ENCODE assay signal across 9 cellular contexts in the genomic region with DNA sequence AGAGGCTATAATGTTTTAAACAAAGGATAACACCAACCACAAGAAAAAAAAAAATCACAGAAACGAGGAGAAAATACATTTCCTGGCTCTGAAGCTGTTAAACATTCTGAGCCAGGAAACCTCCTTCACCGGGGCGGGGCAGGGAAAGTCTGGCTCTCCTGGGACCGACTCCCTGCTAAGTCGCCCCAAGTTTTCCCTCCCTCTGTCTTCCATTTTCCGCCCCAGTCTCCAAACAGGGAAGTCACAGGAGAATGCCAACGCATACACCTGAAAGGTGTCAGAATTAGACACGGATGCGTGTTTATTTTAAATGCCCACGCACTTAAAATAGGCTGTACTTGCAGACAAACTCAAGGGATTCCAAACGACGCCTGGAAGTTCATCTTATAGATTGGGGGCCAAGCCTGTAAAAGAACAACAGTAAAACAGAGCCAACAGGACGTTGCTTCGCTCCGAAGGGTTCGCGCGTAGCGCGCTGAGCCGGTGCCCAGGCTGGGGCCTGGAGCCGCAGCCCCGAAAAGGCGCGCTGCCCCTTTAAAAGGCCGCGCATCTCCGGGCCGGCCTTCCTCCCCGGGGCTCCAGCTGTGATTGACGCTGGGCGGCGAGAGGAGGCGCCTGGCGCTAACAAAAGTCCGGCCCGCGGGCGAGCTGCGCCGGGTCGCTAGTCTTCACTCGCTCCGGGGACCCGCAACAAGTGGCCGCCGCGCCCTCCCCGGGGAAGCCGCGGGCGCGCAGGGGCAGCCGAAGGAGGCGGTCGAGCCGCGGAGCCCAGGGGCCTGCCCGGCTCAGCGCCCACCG. TPM values are rescaled to one million over a fixed set of nuclear protein-coding genes. Genes with fewer than 3 reads are reported as not detected.
DNase-seq lines count a peak whose midpoint lies in the region; ATAC-seq, FAIRE-seq and TF ChIP-seq lines count a peak whose summit lies in the region.
"Had no signal": no experiment of that assay in that cellular context is flagged by ENCODE, and none has a peak within 500 bp of the region (broad histone marks: within the 10 kb centered on the region; RNA-seq: fewer than 3 reads in every experiment).

A gene (plus strand): TSS at position 653 of the 798 bp plus-strand sequence.

- WGBS in HepG2 (ENCODE audit: low lambda C conversion rate), result 10% methylated on average over 23 of the region's 61 CpGs
- whole genome bisulfite sequencing in suprapubic skin, result 3% methylated on average over 41 of the region's 61 CpGs

- H3K4me3 ChIP-seq in duodenal mucosa (ENCODE audit: low read depth in 1 of 2, low read length in 2 of 2), result peak within 1 kb of the TSS; percentile 65 to 71
- H3K4me3 ChIP-seq in HepG2 (replicated peaks in 1 of 3; ENCODE audit: insufficient read depth in 1 of 3, low read depth in 2 of 3, low read length in 3 of 3), result peak within 1 kb of the TSS; percentile 34 to 57 (median 38); a peak in 4 of 6 replicates
- H3K4me3 ChIP-seq in suprapubic skin, result peak within 1 kb of the TSS; percentile 69

- H2AFZ ChIP-seq in HepG2 (ENCODE audit: low read length), result no peak within 1 kb of the TSS

- H3K27me3 ChIP-seq in duodenal mucosa (ENCODE audit: control insufficient read depth in 1 of 2, insufficient read depth in 2 of 2, low read length in 2 of 2) (peaks cover 3 to 9% of the 10 kb centered on the region in 2 donors), HepG2 (ENCODE audit: control insufficient read depth in 1 of 2, insufficient read depth in 2 of 2, low read length in 2 of 2) (peaks cover 0 to 28% of the 10 kb centered on the region in 2 experiments; a peak in 2 of 5 replicates), suprapubic skin (peaks cover 14% of the 10 kb centered on the region)

- no peaks in the 10 kb centered on the region for H4K20me1 ChIP-seq in HepG2 (ENCODE audit: insufficient read depth, low read length)

- no peaks in the 10 kb centered on the region for H3K36me3 Mint-ChIP-seq in immature natural killer cell

- peaks cover 3 to 20% (median 10%) of the 10 kb centered on the region in 3 donors for H3K27me3 Mint-ChIP-seq in immature natural killer cell (ENCODE audit: low read depth in 3 of 3)

- peak; percentile 61 for ATAC-seq in GM19395 (IDR thresholded peaks at IDR 0.05; ENCODE audit: unreplicated experiment)
- ATAC-seq in HepG2, result peak; percentile 91

- TF ChIP-seq POLR2A in HepG2 (IDR thresholded peaks at IDR 0.05; ENCODE audit: insufficient read depth in 1 of 2, low read depth in 2 of 2, low read length in 2 of 2) (no peak), suprapubic skin (IDR thresholded peaks at IDR 0.05) (peak in 1 of 2 donors; percentile 69)

- in situ Hi-C loops in HepG2 (cut with HindIII; ENCODE audit: extremely low pct_ligation_motif_present, low pct_unique_long_range_greater_than_20kb), result no loop called here

- intact Hi-C loops in HepG2 (cut with micrococcal nuclease; ENCODE audit: unreplicated experiment), result no loop called here

- H3K9ac ChIP-seq in duodenal mucosa (ENCODE audit: low read depth in 1 of 2, low read length in 2 of 2), result peak within 1 kb of the TSS; percentile 34 to 42
- no peak within 1 kb of the TSS for H3K9ac ChIP-seq in HepG2 (ENCODE audit: insufficient read depth, low read depth, low read length)

- H3K4me1 Mint-ChIP-seq in immature natural killer cell, result no peaks in the 10 kb centered on the region

- H3K4me1 ChIP-seq in duodenal mucosa (ENCODE audit: control insufficient read depth in 1 of 2, insufficient read depth in 2 of 2, low read length in 2 of 2) (no peaks in the 10 kb centered on the region), HepG2 (ENCODE audit: insufficient read depth, low read length) (no peaks in the 10 kb centered on the region), suprapubic skin (peaks cover 15% of the 10 kb centered on the region)

- no peak within 1 kb of the TSS for H3K27ac Mint-ChIP-seq in immature natural killer cell

- peak within 1 kb of the TSS; percentile 45; the same call in 1 of the 2 replicates for H3K4me2 ChIP-seq in HepG2 (ENCODE audit: low read depth, low read length)

- peak within 1 kb of the TSS in 1 of 5 donors; percentile 40 for H3K4me3 Mint-ChIP-seq in immature natural killer cell

- peaks cover 4 to 58% (median 11%) of the 10 kb centered on the region in 6 donors for H3K9me3 Mint-ChIP-seq in immature natural killer cell

- no peak for FAIRE-seq in HepG2 (lab: Jason Lieb, UNC)
- FAIRE-seq: TTC549 had no signal

- no peaks in the 10 kb centered on the region for H3K79me2 ChIP-seq in HepG2 (ENCODE audit: insufficient read depth, low read length)

- H3K27ac ChIP-seq in duodenal mucosa (ENCODE audit: low read depth, low read length), result peak within 1 kb of the TSS; percentile 20
- H3K27ac ChIP-seq in HepG2 (ENCODE audit: extremely low read length, insufficient read depth, low read length), result no peak within 1 kb of the TSS
- peak within 1 kb of the TSS; percentile 91 for H3K27ac ChIP-seq in suprapubic skin

- no peak for TF ChIP-seq EP300 in HepG2 (IDR thresholded peaks at IDR 0.05; ENCODE audit: low read depth in 2 of 2, low read length in 2 of 2)
- no peak for TF ChIP-seq EP300 in HepG2 (CRISPR knock-in tag; IDR thresholded peaks at IDR 0.05; ENCODE audit: borderline replicate concordance)
- TF ChIP-seq EP300 in suprapubic skin (IDR thresholded peaks at IDR 0.05), result no peak

- no peak for TF ChIP-seq RAD21 in HepG2 (CRISPR knock-in tag; IDR thresholded peaks at IDR 0.05)

- BruUV-seq in HepG2 (replicated peaks; lab: Mats Ljungman, UMichigan), result no TSS peak

- H3K36me3 ChIP-seq in duodenal mucosa (ENCODE audit: control insufficient read depth in 1 of 2, insufficient read depth in 2 of 2, low read length in 2 of 2) (no peaks in the 10 kb centered on the region), HepG2 (replicated peaks in 1 of 2; ENCODE audit: control insufficient read depth in 1 of 2, insufficient read depth in 2 of 2, low read length in 2 of 2) (no peaks in the 10 kb centered on the region), suprapubic skin (no peaks in the 10 kb centered on the region)

- CTCF ChIA-PET in HepG2 (lab: Yijun Ruan, JAX; ENCODE audit: low intra/inter-chr PET ratio, low total read pairs), result no interaction called here

- DNase-seq in NCI-H1694 treated with DMSO at 0.1 percent for 48 hours (lab: John Stamatoyannopoulos, UW) (peak; percentile 75), HepG2 (ENCODE audit: low spot score) (peak; percentile 4), suprapubic skin (ENCODE audit: low spot score in 2 of 2) (peak; percentile 82 to 86), NCI-H2107 treated with DMSO at 0.1 percent for 48 hours (lab: John Stamatoyannopoulos, UW; ENCODE audit: unreplicated experiment) (no peak), SHP77 (lab: John Stamatoyannopoulos, UW) (no peak), immature natural killer cell (no peak)

- no peaks in the 10 kb centered on the region for H3K9me3 ChIP-seq in duodenal mucosa (ENCODE audit: control insufficient read depth in 1 of 2, low read length in 2 of 2)
- no peaks in the 10 kb centered on the region for H3K9me3 ChIP-seq in HepG2 (ENCODE audit: low read length)
- H3K9me3 ChIP-seq in suprapubic skin, result no peaks in the 10 kb centered on the region

- TF ChIP-seq CTCF in HepG2 (CRISPR knock-in tag; IDR thresholded peaks at IDR 0.05), result 0 out of 2 replicates have a peak, but pooled peaks have one; percentile 10
- TF ChIP-seq CTCF in suprapubic skin (IDR thresholded peaks at IDR 0.05), result no peak

- POLR2A ChIA-PET in HepG2 (lab: Yijun Ruan, JAX), result no interaction called here

TF ChIP-seq in HepG2, 621 proteins besides CTCF, POLR2A, EP300 and RAD21 (continues in another document):
- TF ChIP-seq HNF4G (IDR thresholded peaks at IDR 0.05; ENCODE audit: borderline replicate concordance, low read depth, low read length), result no peak
- TF ChIP-seq HNF4G (CRISPR knock-in tag; IDR thresholded peaks at IDR 0.05; ENCODE audit: borderline replicate concordance, low read depth), result no peak
- no peak for TF ChIP-seq ZNF703 (CRISPR knock-in tag; IDR thresholded peaks at IDR 0.05; ENCODE audit: borderline replicate concordance)
- TF ChIP-seq ZNF460 (CRISPR knock-in tag; IDR thresholded peaks at IDR 0.05; ENCODE audit: borderline replicate concordance), result no peak
- no peak for TF ChIP-seq MIXL1 (CRISPR knock-in tag; IDR thresholded peaks at IDR 0.05)
- no peak for TF ChIP-seq EHMT2 (IDR thresholded peaks at IDR 0.05; ENCODE audit: borderline replicate concordance, low read depth, low read length)

RNA-seq across cellular contexts. Expression of the gene that starts here (rescaled TPM):
- 0.07 TPM in 1 of 2 replicates, not detected in the other for total RNA-seq in HepG2 (2016; rRNA removed; fragmentation: Illumina TruSeq; extraction: Trizol)
- not detected in 2 replicates for total RNA-seq in HepG2 (2016; cell fraction: cytosol; rRNA removed; fragmentation: Illumina TruSeq; extraction: Trizol; ENCODE audit: low read depth)
- total RNA-seq in HepG2 (2016; cell fraction: insoluble cytoplasmic fraction; rRNA removed; fragmentation: Illumina TruSeq; extraction: Trizol), result not detected in 2 replicates
- not detected in 2 replicates for total RNA-seq in HepG2 (2016; cell fraction: membrane; rRNA removed; fragmentation: Illumina TruSeq; extraction: Trizol)
- not detected in 2 replicates for total RNA-seq in HepG2 (2016; cell fraction: nucleus; rRNA removed; fragmentation: Illumina TruSeq; extraction: Trizol)
- not detected in 2 replicates for polyA plus RNA-seq in HepG2 (2011; rRNA removed)
- polyA plus RNA-seq in HepG2 (2011; cell fraction: cytosol; rRNA removed), result not detected in 2 replicates
- not detected in 2 replicates for polyA plus RNA-seq in HepG2 (2011; cell fraction: nucleus; rRNA removed)
- not detected in 2 replicates for polyA plus RNA-seq in HepG2 (2012)
- not detected in 2 replicates for polyA plus RNA-seq in HepG2 (2016; cell fraction: cytosol; fragmentation: Illumina TruSeq; extraction: Trizol; ENCODE audit: low read depth)
- polyA plus RNA-seq in HepG2 (2016; cell fraction: insoluble cytoplasmic fraction; fragmentation: Illumina TruSeq; extraction: Trizol; ENCODE audit: low read depth), result not detected in 2 replicates
- not detected in 2 replicates for polyA plus RNA-seq in HepG2 (2016; cell fraction: membrane; fragmentation: Illumina TruSeq; extraction: Trizol; ENCODE audit: low read depth)
- polyA plus RNA-seq in HepG2 (2016; cell fraction: nucleus; fragmentation: Illumina TruSeq; extraction: Trizol; ENCODE audit: insufficient read depth, low read depth), result not detected in 2 replicates
- polyA minus RNA-seq in HepG2 (2011; rRNA and poly(A)+ RNA removed; ENCODE audit: low replicate concordance), result not detected in 2 replicates
- not detected in 2 replicates for polyA minus RNA-seq in HepG2 (2011; cell fraction: cytosol; rRNA and poly(A)+ RNA removed)
- not detected in 2 replicates for polyA minus RNA-seq in HepG2 (2011; cell fraction: nucleus; rRNA and poly(A)+ RNA removed)
- 1 to 10 TPM; 1.9 to 5.9 (median 3.0) TPM for total RNA-seq in suprapubic skin
- polyA plus RNA-seq in immature natural killer cell, result not detected

Comparison
In these comparisons a context has a peak if more than half of its experiments do, and no peak if none do; other contexts are left out.
1. Peak in DNase-seq, ATAC-seq, H3K4me3 ChIP-seq and H3K4me2 ChIP-seq in HepG2; RNA of the gene not detected or under 1 TPM.
2. DNase-seq: peak in NCI-H1694 treated with DMSO at 0.1 percent for 48 hours (single experiment) and suprapubic skin (2 of 2); none in NCI-H2107 treated with DMSO at 0.1 percent for 48 hours (single experiment), SHP77 (0 of 2) and immature natural killer cell (0 of 3).
3. Peak in every context shown above with its lines, with median percentiles within 50 percentile points of each other: H3K4me3 ChIP-seq.